8 cellular contexts compared by ENCODE assay signal in the genomic region with DNA sequence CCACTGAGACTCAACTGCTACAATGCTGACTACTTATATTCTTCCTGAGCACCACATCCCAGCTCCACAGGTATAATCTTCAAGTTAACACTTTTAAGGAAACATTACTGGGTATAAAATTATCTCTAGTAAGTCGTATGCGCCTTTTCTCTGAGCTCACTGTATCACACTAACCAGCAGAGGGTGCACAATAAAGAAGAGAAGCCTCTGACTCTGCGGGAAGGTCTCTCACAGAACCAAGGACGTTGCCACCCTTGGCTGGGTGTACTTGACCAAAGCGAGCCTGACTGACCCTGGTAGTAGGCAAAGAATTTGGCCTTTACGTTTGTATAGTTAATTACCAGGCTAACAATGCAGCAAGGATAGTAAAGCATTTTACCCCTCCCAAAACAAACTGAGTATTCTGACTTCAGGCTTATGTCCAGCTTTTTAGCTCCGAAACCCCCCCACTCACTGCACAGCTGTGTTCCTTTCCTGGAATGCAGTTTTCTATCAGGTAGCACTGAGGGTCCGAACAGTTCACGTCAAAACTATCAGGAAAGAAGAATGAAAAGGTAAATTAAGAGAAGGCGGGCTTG. TPM values are rescaled to one million over a fixed set of nuclear protein-coding genes. Genes with fewer than 3 reads are reported as not detected.
A peak's percentile ranks its signal among the peaks of the same experiment; 100 is the strongest.
DNase-seq lines count a peak whose midpoint lies in the region; ATAC-seq and TF ChIP-seq lines count a peak whose summit lies in the region.

A gene with protein sequence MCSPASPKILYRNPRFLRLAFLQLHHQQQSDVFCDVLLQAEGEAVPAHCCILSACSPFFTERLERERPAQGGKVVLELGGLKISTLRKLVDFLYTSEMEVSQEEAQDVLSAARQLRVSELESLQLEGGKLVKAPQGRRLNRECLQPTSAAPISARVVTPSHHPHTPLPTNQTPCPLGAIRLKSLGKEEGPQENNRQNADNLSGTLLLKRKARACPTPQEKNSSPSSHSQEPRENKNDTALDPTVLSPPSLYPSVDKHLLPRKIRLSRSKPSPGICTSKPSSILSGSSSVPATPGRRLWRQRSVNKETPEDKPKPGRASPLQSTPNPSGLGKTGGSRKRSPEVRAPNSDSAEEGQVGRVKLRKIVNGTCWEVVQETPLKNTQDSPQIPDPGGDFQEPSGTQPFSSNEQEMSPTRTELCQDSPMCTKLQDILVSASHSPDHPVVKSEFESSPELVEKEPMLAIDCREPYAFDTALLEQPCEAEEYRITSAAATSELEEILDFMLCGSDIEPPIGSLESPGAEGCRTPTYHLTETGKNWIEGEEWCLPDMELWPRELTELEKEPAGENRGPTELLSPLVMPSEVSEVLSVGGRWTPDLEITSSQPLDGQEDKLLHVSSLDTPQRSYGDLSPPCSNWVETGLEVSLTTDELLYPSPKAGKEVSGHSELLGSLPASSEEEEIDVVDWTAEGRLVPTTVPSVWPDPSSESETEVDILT (minus strand): TSS at position 144 of the 578 bp plus-strand sequence. CDS start 631 bp downstream, outside the sequence.

- intact Hi-C loops in lower lobe of right lung (cut with DNase I): no loop called here
- intact Hi-C loops in activated T-helper 1 cell treated with anti-CD3 and anti-CD28 coated beads, Interleukin-12 subunit alpha, Interleukin-12 subunit beta, Interleukin-2, Interleukin-4 antibody, amounts not matched to agents 30 ng/mL and 10 ng/mL and 1 ng/mL, durations not matched to agents 14 hours and 24 hours and 36 hours (cut with micrococcal nuclease): loop anchor here (1.0 kb wide), 1 partner anchor 49 kb away; no protein-coding TSS in a partner anchor

- H3K36me3 Mint-ChIP-seq in activated T-helper 1 cell treated with anti-CD3 and anti-CD28 coated beads, Interleukin-12 subunit alpha, Interleukin-12 subunit beta, Interleukin-2, Interleukin-4 antibody, amounts not matched to agents 30 ng/mL and 10 ng/mL and 1 ng/mL, durations not matched to agents 14 hours and 24 hours and 36 hours (ENCODE audit: low read depth): peaks cover 17% of the 10 kb centered on the region

- peak; percentile 47 for DNase-seq in ACHN
- peak; percentile 77 for DNase-seq in NCI-H69 (lab: John Stamatoyannopoulos, UW)
- DNase-seq in cerebellar cortex (ENCODE audit: low spot score): peak; percentile 42
- DNase-seq in lower lobe of right lung: no peak
- DNase-seq in activated T-helper 1 cell treated with anti-CD3 and anti-CD28 coated beads, Interleukin-12 subunit alpha, Interleukin-12 subunit beta, Interleukin-2, Interleukin-4 antibody, amounts not matched to agents 30 ng/mL and 10 ng/mL and 1 ng/mL, durations not matched to agents 14 hours and 24 hours and 36 hours (ENCODE audit: low spot score): no peak

- H3K4me1 Mint-ChIP-seq in activated T-helper 1 cell treated with anti-CD3 and anti-CD28 coated beads, Interleukin-12 subunit alpha, Interleukin-12 subunit beta, Interleukin-2, Interleukin-4 antibody, amounts not matched to agents 30 ng/mL and 10 ng/mL and 1 ng/mL, durations not matched to agents 14 hours and 24 hours and 36 hours (ENCODE audit: low read depth): peaks cover 12% of the 10 kb centered on the region

- H3K36me3 ChIP-seq in lower lobe of right lung: no peaks in the 10 kb centered on the region

- no peaks in the 10 kb centered on the region for H3K27me3 Mint-ChIP-seq in activated T-helper 1 cell treated with anti-CD3 and anti-CD28 coated beads, Interleukin-12 subunit alpha, Interleukin-12 subunit beta, Interleukin-2, Interleukin-4 antibody, amounts not matched to agents 30 ng/mL and 10 ng/mL and 1 ng/mL, durations not matched to agents 14 hours and 24 hours and 36 hours (ENCODE audit: insufficient read depth)

- H3K27ac ChIP-seq in lower lobe of right lung: no peak within 1 kb of the TSS

- no peaks in the 10 kb centered on the region for H3K27me3 ChIP-seq in lower lobe of right lung (ENCODE audit: low read depth)

- in situ Hi-C loops in ACHN (cut with HindIII; ENCODE audit: low pct_ligation_motif_present, low pct_unique_long_range_greater_than_20kb, low sequenced_read_pairs): no loop called here

- no peaks in the 10 kb centered on the region for H3K9me3 Mint-ChIP-seq in activated T-helper 1 cell treated with anti-CD3 and anti-CD28 coated beads, Interleukin-12 subunit alpha, Interleukin-12 subunit beta, Interleukin-2, Interleukin-4 antibody, amounts not matched to agents 30 ng/mL and 10 ng/mL and 1 ng/mL, durations not matched to agents 14 hours and 24 hours and 36 hours

- TF ChIP-seq CTCF in GM12875 (IDR thresholded peaks at IDR 0.05; ENCODE audit: borderline replicate concordance, insufficient read depth, low read depth, low read length) (peak; percentile 36; the same call in 1 of the 2 replicates), lower lobe of right lung (IDR thresholded peaks at IDR 0.05) (peak; percentile 49)

- peaks cover 5% of the 10 kb centered on the region for H3K4me1 ChIP-seq in lower lobe of right lung

- no peak within 1 kb of the TSS for H3K27ac Mint-ChIP-seq in activated T-helper 1 cell treated with anti-CD3 and anti-CD28 coated beads, Interleukin-12 subunit alpha, Interleukin-12 subunit beta, Interleukin-2, Interleukin-4 antibody, amounts not matched to agents 30 ng/mL and 10 ng/mL and 1 ng/mL, durations not matched to agents 14 hours and 24 hours and 36 hours

- H3K4me3 ChIP-seq in GM12875 (ENCODE audit: low read depth, low read length) (no peak within 1 kb of the TSS), lower lobe of right lung (no peak within 1 kb of the TSS)

- ATAC-seq in lower lobe of right lung (peak; percentile 81 to 84), HG03565 (IDR thresholded peaks at IDR 0.05; ENCODE audit: unreplicated experiment) (no peak), GM21723 (IDR thresholded peaks at IDR 0.05; ENCODE audit: unreplicated experiment) (no peak)

- no peaks in the 10 kb centered on the region for H3K9me3 ChIP-seq in lower lobe of right lung

- no peak within 1 kb of the TSS for H3K4me3 Mint-ChIP-seq in activated T-helper 1 cell treated with anti-CD3 and anti-CD28 coated beads, Interleukin-12 subunit alpha, Interleukin-12 subunit beta, Interleukin-2, Interleukin-4 antibody, amounts not matched to agents 30 ng/mL and 10 ng/mL and 1 ng/mL, durations not matched to agents 14 hours and 24 hours and 36 hours

RNA-seq across cellular contexts. Expression of the gene that starts here (rescaled TPM):
- not detected for total RNA-seq in lower lobe of right lung
- total RNA-seq in activated T-helper 1 cell treated with anti-CD3 and anti-CD28 coated beads, Interleukin-12 subunit alpha, Interleukin-12 subunit beta, Interleukin-2, Interleukin-4 antibody, amounts not matched to agents 30 ng/mL and 10 ng/mL and 1 ng/mL, durations not matched to agents 14 hours and 24 hours and 36 hours: 0.07 TPM in 1 of 2 replicates, not detected in the other

Comparison
In these comparisons a context has a peak if more than half of its experiments do, and no peak if none do; other contexts are left out.
1. Peak in ATAC-seq in lower lobe of right lung; RNA of the gene not detected or under 1 TPM.
2. DNase-seq: peak in ACHN (single experiment), NCI-H69 (single experiment) and cerebellar cortex (single experiment); none in lower lobe of right lung (single experiment) and activated T-helper 1 cell treated with anti-CD3 and anti-CD28 coated beads, Interleukin-12 subunit alpha, Interleukin-12 subunit beta, Interleukin-2, Interleukin-4 antibody, amounts not matched to agents 30 ng/mL and 10 ng/mL and 1 ng/mL, durations not matched to agents 14 hours and 24 hours and 36 hours (single experiment).